ENCODE assay signal across 26 cellular contexts in genomic region chr9:115305543-115305942, GRCh38.
"Had no signal": no experiment of that assay in that cellular context is flagged by ENCODE, and none has a peak within 500 bp of the region (broad histone marks: within the 10 kb centered on the region; RNA-seq: fewer than 3 reads in every experiment).

No MANE protein-coding gene starts in this region.

- H3K4me1 ChIP-seq: colonic mucosa, heart right ventricle, right lobe of liver, stomach, suprapubic skin, tibial nerve had no signal

- DNase-seq: activated CD4-positive, alpha-beta memory T cell treated with anti-CD3 and anti-CD28 coated beads, Interleukin-2, amount 10 ng/mL, durations not matched to agents 7 days and 5 days; activated CD4-positive, alpha-beta T cell treated with anti-CD3 and anti-CD28 coated beads for 48 hours; activated CD8-positive, alpha-beta memory T cell treated with anti-CD3 and anti-CD28 coated beads, Interleukin-2, amount 10 ng/mL, durations not matched to agents 7 days and 5 days; activated effector memory CD4-positive, alpha-beta T cell treated with anti-CD3 and anti-CD28 coated beads, Interleukin-2, amount 50 U/mL, for 16 hours; activated T-cell treated with anti-CD3 and anti-CD28 coated beads for 4 hours; aorta; colonic mucosa; dorsolateral prefrontal cortex; effector memory CD8-positive, alpha-beta T cell; esophagus squamous epithelium; heart right ventricle; kidney glomerular epithelial cell; left ventricle myocardium superior; nucleus accumbens; right lobe of liver; stimulated activated CD4-positive, alpha-beta T cell treated with anti-CD3 and anti-CD28 coated beads, Interleukin-15, amount 100 ng/mL, for 24 hours; stomach; SW 1271; T-helper 17 cell had no signal

- H3K27me3 Mint-ChIP-seq: activated naive CD4-positive, alpha-beta T cell treated with anti-CD3 and anti-CD28 coated beads, Interleukin-2, amount 50 U/mL, for 24 hours; memory B cell; stimulated activated memory B cell treated with anti-CD40 and anti-IgM and Interleukin-4, amounts not matched to agents 10 μg/mL and 1 μg/mL and 100 μg/mL, for 72 hours had no signal

- H3K4me3 Mint-ChIP-seq: activated CD4-positive, alpha-beta memory T cell treated with anti-CD3 and anti-CD28 coated beads, Interleukin-2, amount 10 ng/mL, durations not matched to agents 7 days and 5 days; activated CD8-positive, alpha-beta memory T cell treated with anti-CD3 and anti-CD28 coated beads, Interleukin-2, amount 10 ng/mL, durations not matched to agents 7 days and 5 days; activated naive CD4-positive, alpha-beta T cell treated with anti-CD3 and anti-CD28 coated beads, Interleukin-2, amount 50 U/mL, for 24 hours; effector memory CD8-positive, alpha-beta T cell; memory B cell; nephron; stimulated activated memory B cell treated with anti-CD40 and anti-IgM and Interleukin-4, amounts not matched to agents 10 μg/mL and 1 μg/mL and 100 μg/mL, for 72 hours; T-helper 17 cell had no signal

- H3K36me3 Mint-ChIP-seq: activated CD8-positive, alpha-beta memory T cell treated with anti-CD3 and anti-CD28 coated beads, Interleukin-2, amount 10 ng/mL, durations not matched to agents 7 days and 5 days; activated naive CD4-positive, alpha-beta T cell treated with anti-CD3 and anti-CD28 coated beads, Interleukin-2, amount 50 U/mL, for 24 hours; memory B cell; stimulated activated memory B cell treated with anti-CD40 and anti-IgM and Interleukin-4, amounts not matched to agents 10 μg/mL and 1 μg/mL and 100 μg/mL, for 72 hours had no signal

- H3K36me3 ChIP-seq: colonic mucosa, esophagus squamous epithelium, heart right ventricle, right lobe of liver, stomach, suprapubic skin, tibial nerve had no signal

- H3K9me3 ChIP-seq: colonic mucosa, esophagus squamous epithelium, heart right ventricle, right lobe of liver, stomach, suprapubic skin, tibial nerve had no signal

- H3K27me3 ChIP-seq: colonic mucosa, dorsolateral prefrontal cortex, esophagus squamous epithelium, heart right ventricle, stomach, suprapubic skin, tibial nerve had no signal

- ATAC-seq: activated CD8-positive, alpha-beta memory T cell treated with anti-CD3 and anti-CD28 coated beads, Interleukin-2, amount 10 ng/mL, durations not matched to agents 7 days and 5 days; effector memory CD8-positive, alpha-beta T cell; heart right ventricle; left ventricle myocardium superior; right lobe of liver; stimulated activated memory B cell treated with anti-CD40 and anti-IgM and Interleukin-4, amounts not matched to agents 10 μg/mL and 1 μg/mL and 100 μg/mL, for 72 hours; T-helper 17 cell had no signal

- H3K4me3 ChIP-seq: colonic mucosa, dorsolateral prefrontal cortex, esophagus squamous epithelium, heart right ventricle, right lobe of liver, skin epidermis, stomach, suprapubic skin, tibial nerve had no signal

- H3K4me1 Mint-ChIP-seq: activated CD4-positive, alpha-beta memory T cell treated with anti-CD3 and anti-CD28 coated beads, Interleukin-2, amount 10 ng/mL, durations not matched to agents 7 days and 5 days; activated CD8-positive, alpha-beta memory T cell treated with anti-CD3 and anti-CD28 coated beads, Interleukin-2, amount 10 ng/mL, durations not matched to agents 7 days and 5 days; activated naive CD4-positive, alpha-beta T cell treated with anti-CD3 and anti-CD28 coated beads, Interleukin-2, amount 50 U/mL, for 24 hours; memory B cell; stimulated activated memory B cell treated with anti-CD40 and anti-IgM and Interleukin-4, amounts not matched to agents 10 μg/mL and 1 μg/mL and 100 μg/mL, for 72 hours; T-helper 17 cell had no signal

- H3K27ac ChIP-seq: colonic mucosa, dorsolateral prefrontal cortex, heart right ventricle, right lobe of liver, skin epidermis, stomach, suprapubic skin, tibial nerve had no signal

- H3K9me3 Mint-ChIP-seq: activated CD4-positive, alpha-beta memory T cell treated with anti-CD3 and anti-CD28 coated beads, Interleukin-2, amount 10 ng/mL, durations not matched to agents 7 days and 5 days; activated naive CD4-positive, alpha-beta T cell treated with anti-CD3 and anti-CD28 coated beads, Interleukin-2, amount 50 U/mL, for 24 hours; effector memory CD8-positive, alpha-beta T cell; memory B cell; stimulated activated memory B cell treated with anti-CD40 and anti-IgM and Interleukin-4, amounts not matched to agents 10 μg/mL and 1 μg/mL and 100 μg/mL, for 72 hours had no signal

- H3K27ac Mint-ChIP-seq: activated CD4-positive, alpha-beta memory T cell treated with anti-CD3 and anti-CD28 coated beads, Interleukin-2, amount 10 ng/mL, durations not matched to agents 7 days and 5 days; activated CD8-positive, alpha-beta memory T cell treated with anti-CD3 and anti-CD28 coated beads, Interleukin-2, amount 10 ng/mL, durations not matched to agents 7 days and 5 days; activated naive CD4-positive, alpha-beta T cell treated with anti-CD3 and anti-CD28 coated beads, Interleukin-2, amount 50 U/mL, for 24 hours; effector memory CD8-positive, alpha-beta T cell; memory B cell; nephron; stimulated activated memory B cell treated with anti-CD40 and anti-IgM and Interleukin-4, amounts not matched to agents 10 μg/mL and 1 μg/mL and 100 μg/mL, for 72 hours; T-helper 17 cell had no signal
